ENCODE assay signal across 8 cellular contexts in the genomic region with DNA sequence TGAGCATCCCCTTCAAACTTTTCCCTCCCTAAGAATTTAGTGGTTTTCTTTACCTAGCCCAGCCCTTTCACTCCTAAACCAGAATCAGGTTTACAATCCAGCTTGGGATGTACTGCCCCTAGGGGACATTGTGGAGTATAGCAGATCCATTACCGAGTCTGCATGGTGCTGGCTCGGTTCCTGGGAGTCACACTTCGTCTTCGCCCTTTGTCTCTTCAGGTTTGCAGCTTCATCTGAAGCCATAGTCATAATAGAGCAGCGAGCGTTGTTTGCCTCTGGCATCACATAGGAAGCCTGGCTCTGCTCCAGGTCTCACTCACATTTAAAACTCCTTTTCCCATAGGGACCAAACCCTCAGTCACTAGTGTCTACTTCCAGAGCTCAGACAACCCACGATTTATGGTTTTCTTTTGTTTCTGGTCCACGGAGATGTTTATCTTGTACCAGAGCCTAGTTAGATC. TPM values are rescaled to one million over a fixed set of nuclear protein-coding genes. Genes with fewer than 3 reads are reported as not detected.
DNase-seq lines count a peak whose midpoint lies in the region; ATAC-seq, FAIRE-seq and TF ChIP-seq lines count a peak whose summit lies in the region.

No MANE protein-coding gene starts in this region.

- no peak for FAIRE-seq in RCC 7860 (lab: Jason Lieb, UNC)

- H3K4me1 Mint-ChIP-seq in stimulated activated naive CD8-positive, alpha-beta T cell treated with anti-CD3 and anti-CD28 coated beads, Interleukin-15, Interleukin-2, amounts not matched to agents 100 ng/mL and 50 ng/mL, for 24 hours (ENCODE audit: low read depth) = no peaks in the 10 kb centered on the region
- H3K4me1 Mint-ChIP-seq in nephron progenitor cell = peaks cover 58% of the 10 kb centered on the region

- peaks cover 3% of the 10 kb centered on the region for H3K9me3 Mint-ChIP-seq in stimulated activated naive CD8-positive, alpha-beta T cell treated with anti-CD3 and anti-CD28 coated beads, Interleukin-15, Interleukin-2, amounts not matched to agents 100 ng/mL and 50 ng/mL, for 24 hours
- H3K9me3 Mint-ChIP-seq in nephron progenitor cell = peaks cover 4% of the 10 kb centered on the region

- no peak for ATAC-seq in stimulated activated naive CD8-positive, alpha-beta T cell treated with anti-CD3 and anti-CD28 coated beads, Interleukin-15, Interleukin-2, amounts not matched to agents 100 U/mL and 50 U/mL, for 24 hours

- DNase-seq in stimulated activated naive CD8-positive, alpha-beta T cell treated with anti-CD3 and anti-CD28 coated beads, Interleukin-15, Interleukin-2, amounts not matched to agents 100 U/mL and 50 U/mL, for 24 hours = no peak
- DNase-seq in HCEC 1CT (peak; percentile 28), Kasumi-1 (lab: John Stamatoyannopoulos, UW) (peak; percentile 36 to 51), RCC 7860 (ENCODE audit: low spot score) (peak; percentile 14), epithelial cell of proximal tubule (ENCODE audit: low read depth) (no peak), nephron progenitor cell (peak; percentile 36), GF-D8 (lab: John Stamatoyannopoulos, UW) (no peak)

- no peak overlapping the region for H3K4me3 ChIP-seq in epithelial cell of proximal tubule (ENCODE audit: low read depth, low read length)

- H3K27ac Mint-ChIP-seq in stimulated activated naive CD8-positive, alpha-beta T cell treated with anti-CD3 and anti-CD28 coated beads, Interleukin-15, Interleukin-2, amounts not matched to agents 100 ng/mL and 50 ng/mL, for 24 hours = no peak overlapping the region
- no peak overlapping the region for H3K27ac Mint-ChIP-seq in nephron progenitor cell

- peaks cover 35% of the 10 kb centered on the region for H3K27me3 Mint-ChIP-seq in stimulated activated naive CD8-positive, alpha-beta T cell treated with anti-CD3 and anti-CD28 coated beads, Interleukin-15, Interleukin-2, amounts not matched to agents 100 ng/mL and 50 ng/mL, for 24 hours
- H3K27me3 Mint-ChIP-seq in nephron progenitor cell (ENCODE audit: low read depth, poor library complexity) = no peaks in the 10 kb centered on the region

- TF ChIP-seq CTCF in epithelial cell of proximal tubule (conservative IDR thresholded peaks at IDR 0.05; ENCODE audit: low read depth, low read length) (peak; percentile 91), nephron progenitor cell (IDR thresholded peaks at IDR 0.05) (peak; percentile 78)

- H3K36me3 Mint-ChIP-seq in stimulated activated naive CD8-positive, alpha-beta T cell treated with anti-CD3 and anti-CD28 coated beads, Interleukin-15, Interleukin-2, amounts not matched to agents 100 ng/mL and 50 ng/mL, for 24 hours (ENCODE audit: low read depth) = no peaks in the 10 kb centered on the region
- peaks cover 5% of the 10 kb centered on the region for H3K36me3 Mint-ChIP-seq in nephron progenitor cell (ENCODE audit: low read depth)

- H3K4me3 Mint-ChIP-seq in stimulated activated naive CD8-positive, alpha-beta T cell treated with anti-CD3 and anti-CD28 coated beads, Interleukin-15, Interleukin-2, amounts not matched to agents 100 ng/mL and 50 ng/mL, for 24 hours = peak overlapping the region; percentile 13
- peak overlapping the region; percentile 52 for H3K4me3 Mint-ChIP-seq in nephron progenitor cell

RNA-seq across cellular contexts. Expression of gene LYPD6, which starts 16.8 kb away (rescaled TPM):
- 7.5 and 7.9 TPM in 2 replicates for total RNA-seq in epithelial cell of proximal tubule

Comparison
In these comparisons a context has a peak if more than half of its experiments do, and no peak if none do; other contexts are left out.
1. DNase-seq: peak in HCEC 1CT (single experiment), Kasumi-1 (2 of 2), RCC 7860 (single experiment) and nephron progenitor cell (single experiment); none in stimulated activated naive CD8-positive, alpha-beta T cell treated with anti-CD3 and anti-CD28 coated beads, Interleukin-15, Interleukin-2, amounts not matched to agents 100 U/mL and 50 U/mL, for 24 hours (single experiment), epithelial cell of proximal tubule (single experiment) and GF-D8 (single experiment).